ENCODE assay signal across 26 cellular contexts in genomic region chr3:57256844-57257243, GRCh38. TPM values are rescaled to one million over a fixed set of nuclear protein-coding genes. Genes with fewer than 3 reads are reported as not detected.
"Had no signal": no experiment of that assay in that cellular context is flagged by ENCODE, and none has a peak within 500 bp of the region (broad histone marks: within the 10 kb centered on the region; RNA-seq: fewer than 3 reads in every experiment).

No MANE protein-coding gene starts in this region.

- H3K27ac ChIP-seq: coronary artery, esophagus squamous epithelium, gastroesophageal sphincter, lower lobe of right lung, tibial artery had no signal

- ATAC-seq: activated T-cell treated with anti-CD3 and anti-CD28 coated beads, Interleukin-2, amount 50 U/mL, for 4 hours; gastroesophageal sphincter; left colon; lower lobe of right lung; natural killer cell; stimulated activated effector memory CD8-positive, alpha-beta T cell treated with anti-CD3 and anti-CD28 coated beads, Interleukin-12 subunit alpha, Interleukin-12 subunit beta, amount 100 ng/mL, for 72 hours; stimulated activated naive CD8-positive, alpha-beta T cell treated with anti-CD3 and anti-CD28 coated beads, Interleukin-15, amount 100 ng/mL, for 72 hours; WTC11 had no signal

- H3K9me3 Mint-ChIP-seq: activated naive CD8-positive, alpha-beta T cell treated with anti-CD3 and anti-CD28 coated beads for 36 hours; activated T-cell treated with anti-CD3 and anti-CD28 coated beads, Interleukin-2, amount 50 U/mL, for 4 hours; activated T-helper 2 cell treated with anti-CD3 and anti-CD28 coated beads, Interferon-gamma antibody, Interleukin-2, Interleukin-4, amounts not matched to agents 10 μg/mL and 5 μg/mL and 100 μg/mL, durations not matched to agents 14 hours and 24 hours and 36 hours; natural killer cell; stimulated activated effector memory CD8-positive, alpha-beta T cell treated with anti-CD3 and anti-CD28 coated beads, Interleukin-12 subunit alpha, Interleukin-12 subunit beta, amount 100 ng/mL, for 72 hours; stimulated activated naive CD8-positive, alpha-beta T cell treated with anti-CD3 and anti-CD28 coated beads, Interleukin-15, amount 100 ng/mL, for 72 hours had no signal

- H3K27ac Mint-ChIP-seq: activated naive CD8-positive, alpha-beta T cell treated with anti-CD3 and anti-CD28 coated beads for 36 hours; activated T-helper 2 cell treated with anti-CD3 and anti-CD28 coated beads, Interferon-gamma antibody, Interleukin-2, Interleukin-4, amounts not matched to agents 10 μg/mL and 5 μg/mL and 100 μg/mL, durations not matched to agents 14 hours and 24 hours and 36 hours; natural killer cell; progenitor cell of endocrine pancreas; stimulated activated effector memory CD8-positive, alpha-beta T cell treated with anti-CD3 and anti-CD28 coated beads, Interleukin-12 subunit alpha, Interleukin-12 subunit beta, amount 100 ng/mL, for 72 hours; stimulated activated naive CD8-positive, alpha-beta T cell treated with anti-CD3 and anti-CD28 coated beads, Interleukin-15, amount 100 ng/mL, for 72 hours; WTC11 had no signal

- H3K4me3 ChIP-seq: coronary artery, esophagus squamous epithelium, gastroesophageal sphincter, lower lobe of right lung, tibial artery had no signal

- H3K9me3 ChIP-seq: esophagus squamous epithelium, gastroesophageal sphincter, lower lobe of right lung, tibial artery had no signal

- DNase-seq: activated CD8-positive, alpha-beta memory T cell treated with anti-CD3 and anti-CD28 coated beads, Interleukin-2, amount 50 U/mL, for 4 hours; activated naive CD4-positive, alpha-beta T cell; activated naive CD8-positive, alpha-beta T cell treated with anti-CD3 and anti-CD28 coated beads for 36 hours; activated T-cell treated with anti-CD3 and anti-CD28 coated beads, Interleukin-2, amount 50 U/mL, for 4 hours; esophagus squamous epithelium; head of caudate nucleus; left colon; lower lobe of right lung; natural killer cell; small intestine; stimulated activated CD4-positive, alpha-beta T cell treated with anti-CD3 and anti-CD28 coated beads, Interleukin-2, amount 100 ng/mL, for 24 hours; stimulated activated naive CD8-positive, alpha-beta T cell treated with anti-CD3 and anti-CD28 coated beads, Interleukin-15, amount 100 ng/mL, for 72 hours; T-helper 1 cell; tibial artery had no signal

- H3K4me3 Mint-ChIP-seq: activated naive CD8-positive, alpha-beta T cell treated with anti-CD3 and anti-CD28 coated beads for 36 hours; activated T-cell treated with anti-CD3 and anti-CD28 coated beads, Interleukin-2, amount 50 U/mL, for 4 hours; natural killer cell; stimulated activated effector memory CD8-positive, alpha-beta T cell treated with anti-CD3 and anti-CD28 coated beads, Interleukin-12 subunit alpha, Interleukin-12 subunit beta, amount 100 ng/mL, for 72 hours; stimulated activated naive CD8-positive, alpha-beta T cell treated with anti-CD3 and anti-CD28 coated beads, Interleukin-15, amount 100 ng/mL, for 72 hours; WTC11 had no signal

- H3K4me1 Mint-ChIP-seq: activated naive CD8-positive, alpha-beta T cell treated with anti-CD3 and anti-CD28 coated beads for 36 hours; natural killer cell; stimulated activated effector memory CD8-positive, alpha-beta T cell treated with anti-CD3 and anti-CD28 coated beads, Interleukin-12 subunit alpha, Interleukin-12 subunit beta, amount 100 ng/mL, for 72 hours; stimulated activated naive CD8-positive, alpha-beta T cell treated with anti-CD3 and anti-CD28 coated beads, Interleukin-15, amount 100 ng/mL, for 72 hours; WTC11 had no signal

- H3K27me3 ChIP-seq: esophagus squamous epithelium, gastroesophageal sphincter, tibial artery had no signal

- H3K4me1 ChIP-seq: esophagus squamous epithelium, gastroesophageal sphincter, lower lobe of right lung, tibial artery had no signal

- H3K27me3 Mint-ChIP-seq: activated naive CD8-positive, alpha-beta T cell treated with anti-CD3 and anti-CD28 coated beads for 36 hours; progenitor cell of endocrine pancreas; stimulated activated naive CD8-positive, alpha-beta T cell treated with anti-CD3 and anti-CD28 coated beads, Interleukin-15, amount 100 ng/mL, for 72 hours had no signal

RNA-seq across cellular contexts. Expression of gene ASB14, which starts 35.6 kb away (rescaled TPM):
- total RNA-seq: activated naive CD8-positive, alpha-beta T cell treated with anti-CD3 and anti-CD28 coated beads for 36 hours; activated T-cell treated with anti-CD3 and anti-CD28 coated beads, Interleukin-2, amount 50 U/mL, for 4 hours; activated T-helper 2 cell treated with anti-CD3 and anti-CD28 coated beads, Interferon-gamma antibody, Interleukin-2, Interleukin-4, amounts not matched to agents 10 μg/mL and 5 μg/mL and 100 μg/mL, durations not matched to agents 14 hours and 24 hours and 36 hours; astrocyte; esophagus squamous epithelium; left colon; mesenteric fat pad; mucosa of gallbladder; natural killer cell; osteocyte; progenitor cell of endocrine pancreas; ureter; WTC11 had no signal
- polyA plus RNA-seq: keratinocyte, small intestine had no signal

RNA-seq across cellular contexts. Expression of gene HESX1, which starts 57.1 kb away (rescaled TPM):
- total RNA-seq: activated T-cell treated with anti-CD3 and anti-CD28 coated beads, Interleukin-2, amount 50 U/mL, for 4 hours; gastroesophageal sphincter; mesenteric fat pad had no signal
